In genomic region chrX:44915361-44915868, GRCh38 we compare ENCODE assay signal across 12 cellular contexts. TPM values are rescaled to one million over a fixed set of nuclear protein-coding genes. Genes with fewer than 3 reads are reported as not detected.
DNase-seq lines count a peak whose midpoint lies in the region; ATAC-seq, FAIRE-seq and TF ChIP-seq lines count a peak whose summit lies in the region.
"Had no signal": no experiment of that assay in that cellular context is flagged by ENCODE, and none has a peak within 500 bp of the region (broad histone marks: within the 10 kb centered on the region; RNA-seq: fewer than 3 reads in every experiment).

No MANE protein-coding gene starts in this region.

- no peak for TF ChIP-seq CTCF in osteoblast (IDR thresholded peaks at IDR 0.05; ENCODE audit: extremely low read depth, low read depth, low read length)
- TF ChIP-seq CTCF in OCI-LY7 (conservative IDR thresholded peaks at IDR 0.05; ENCODE audit: low read length) = no peak
- no peak for TF ChIP-seq CTCF in D721Med (IDR thresholded peaks at IDR 0.05; ENCODE audit: insufficient read depth, missing control alignments)

- no peak for FAIRE-seq in D721Med (lab: Jason Lieb, UNC)

- H3K36me3 ChIP-seq in osteoblast (ENCODE audit: insufficient read depth, low read length) = no peaks in the 10 kb centered on the region
- peaks cover 7% of the 10 kb centered on the region; the same call in 1 of the 2 replicates for H3K36me3 ChIP-seq in OCI-LY7 (ENCODE audit: insufficient read depth, low read length)
- H3K36me3 ChIP-seq: suprapubic skin had no signal

- peak overlapping the region; percentile 6 for H3K27ac ChIP-seq in osteoblast (ENCODE audit: low read depth, low read length)
- H3K27ac ChIP-seq in OCI-LY7 (ENCODE audit: low read depth, low read length, poor library complexity, severe bottlenecking) = no peak overlapping the region
- H3K27ac ChIP-seq: suprapubic skin had no signal

- H3K4me3 ChIP-seq in osteoblast (ENCODE audit: insufficient read depth, low read length) = no peak overlapping the region
- H3K4me3 ChIP-seq in OCI-LY7 (ENCODE audit: low read depth, low read length, poor library complexity, severe bottlenecking) = no peak overlapping the region
- H3K4me3 ChIP-seq: suprapubic skin had no signal

- DNase-seq in OCI-M1 (lab: John Stamatoyannopoulos, UW) = peak; percentile 92
- DNase-seq in dermis blood vessel endothelial cell = peak; percentile 6
- no peak for DNase-seq in osteoblast (ENCODE audit: insufficient read length, low spot score, missing footprints)
- DNase-seq in OCI-LY7 (ENCODE audit: low spot score) = no peak
- no peak for DNase-seq in NCI-H2081 (lab: John Stamatoyannopoulos, UW)
- DNase-seq in D721Med (ENCODE audit: insufficient read length, low spot score) = no peak
- DNase-seq: activated CD4-positive, alpha-beta T cell treated with anti-CD3 and anti-CD28 coated beads, Interleukin-2, amount 50 U/mL, for 1 hour; activated naive CD4-positive, alpha-beta T cell treated with anti-CD3 and anti-CD28 coated beads, Interleukin-2, amount 50 U/mL, for 16 hours; glutamatergic neuron; NCI-H774 had no signal

- H3K9me3 ChIP-seq in osteoblast (ENCODE audit: low read depth, low read length) (no peaks in the 10 kb centered on the region), OCI-LY7 (ENCODE audit: low read length) (no peaks in the 10 kb centered on the region)
- H3K9me3 ChIP-seq: suprapubic skin had no signal

- H3K79me2 ChIP-seq in osteoblast (ENCODE audit: insufficient read depth, low read length) (peaks cover 80% of the 10 kb centered on the region), OCI-LY7 (ENCODE audit: insufficient read depth, low read depth, low read length) (peaks cover 79% of the 10 kb centered on the region)

- H4K20me1 ChIP-seq in osteoblast (ENCODE audit: insufficient read depth, low read length) (peaks cover 50% of the 10 kb centered on the region), OCI-LY7 (ENCODE audit: insufficient read depth, low read length) (no peaks in the 10 kb centered on the region; the same call in 1 of the 2 replicates)

- no peaks in the 10 kb centered on the region for H3K9me2 ChIP-seq in OCI-LY7 (ENCODE audit: insufficient read depth, low read length)

- H3K27me3 ChIP-seq in osteoblast (ENCODE audit: insufficient read depth, low read length) = no peaks in the 10 kb centered on the region
- H3K27me3 ChIP-seq: suprapubic skin had no signal

- no peak overlapping the region for H2AFZ ChIP-seq in osteoblast (ENCODE audit: low read length)
- no peak overlapping the region for H2AFZ ChIP-seq in OCI-LY7 (ENCODE audit: low read length)

- ATAC-seq in GM19351 (IDR thresholded peaks at IDR 0.05; ENCODE audit: unreplicated experiment) = peak; percentile 43

- CTCF ChIA-PET in OCI-LY7 (lab: Charles Lee; ENCODE audit: unreplicated experiment) = no interaction called here

- POLR2A ChIA-PET in OCI-LY7 (lab: Charles Lee) = no interaction called here

- intact Hi-C loops in OCI-LY7 (cut with micrococcal nuclease; ENCODE audit: unreplicated experiment) = no loop called here

- H3K4me1 ChIP-seq in osteoblast (ENCODE audit: insufficient read depth, low read length) (peaks cover 16% of the 10 kb centered on the region), OCI-LY7 (ENCODE audit: insufficient read depth, low read length, poor library complexity, severe bottlenecking) (peaks cover 12% of the 10 kb centered on the region)

- BruUV-seq in OCI-LY7 (replicated peaks; lab: Mats Ljungman, UMichigan) = no TSS peak

- H3K4me2 ChIP-seq in osteoblast (ENCODE audit: insufficient read depth, low read length) (peak overlapping the region; percentile 40), OCI-LY7 (ENCODE audit: low read length) (no peak overlapping the region)

RNA-seq across cellular contexts. Expression of gene KDM6A, which starts 42.4 kb away (rescaled TPM):
- total RNA-seq in dermis blood vessel endothelial cell = 23.0 and 32.5 TPM in 2 replicates
- total RNA-seq in osteoblast = 20.3 and 33.0 TPM in 2 replicates
- 18.8 and 20.5 TPM in 2 replicates for total RNA-seq in OCI-LY7 (2014; rRNA removed; shearing (Covaris generic))
- total RNA-seq in OCI-LY7 (2022) = 23.4 and 29.5 TPM in 2 replicates

Comparison
In these comparisons a context has a peak if more than half of its experiments do, and no peak if none do; other contexts are left out.
1. DNase-seq: peak in OCI-M1 (single experiment) and dermis blood vessel endothelial cell (single experiment); none in osteoblast (single experiment), OCI-LY7 (single experiment), NCI-H2081 (0 of 2) and D721Med (single experiment).